19 cellular contexts compared by ENCODE assay signal in the genomic region with DNA sequence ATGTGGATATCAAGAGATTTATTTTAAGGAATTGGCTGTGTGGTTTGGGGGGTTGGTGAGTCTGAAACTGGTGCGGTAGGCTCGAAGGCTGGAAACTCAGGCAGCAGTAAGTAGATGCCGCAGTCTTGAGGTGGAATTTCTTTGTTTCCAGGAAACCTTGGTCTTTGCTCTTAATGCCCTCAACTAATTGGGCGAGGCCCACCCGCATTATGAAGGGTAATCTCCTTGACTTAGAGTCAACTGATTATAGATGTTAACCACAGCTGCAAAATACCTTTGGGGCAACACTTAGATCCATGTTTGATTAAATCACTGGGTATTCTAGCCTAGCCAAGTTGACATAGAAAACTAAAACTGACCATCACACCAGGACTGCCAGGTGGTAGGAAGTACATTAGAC.
DNase-seq lines count a peak whose midpoint lies in the region; ATAC-seq and FAIRE-seq lines count a peak whose summit lies in the region.
"Had no signal": no experiment of that assay in that cellular context is flagged by ENCODE, and none has a peak within 500 bp of the region (broad histone marks: within the 10 kb centered on the region; RNA-seq: fewer than 3 reads in every experiment).

No MANE protein-coding gene starts in this region.

- H3K36me3 Mint-ChIP-seq in stimulated activated memory B cell treated with anti-CD40 and anti-IgM and Interleukin-4, amounts not matched to agents 10 μg/mL and 1 μg/mL and 100 μg/mL, for 72 hours: peaks cover 78% of the 10 kb centered on the region
- H3K36me3 Mint-ChIP-seq: CD14-positive monocyte had no signal

- peak overlapping the region; percentile 36 for H3K27ac Mint-ChIP-seq in stimulated activated memory B cell treated with anti-CD40 and anti-IgM and Interleukin-4, amounts not matched to agents 10 μg/mL and 1 μg/mL and 100 μg/mL, for 72 hours
- H3K27ac Mint-ChIP-seq: CD14-positive monocyte; CD4-positive, alpha-beta T cell; CD8-positive, alpha-beta memory T cell; GM23338 had no signal

- no peak overlapping the region for H3K4me3 Mint-ChIP-seq in stimulated activated memory B cell treated with anti-CD40 and anti-IgM and Interleukin-4, amounts not matched to agents 10 μg/mL and 1 μg/mL and 100 μg/mL, for 72 hours
- H3K4me3 Mint-ChIP-seq: CD14-positive monocyte; CD4-positive, alpha-beta T cell; CD8-positive, alpha-beta memory T cell; GM23338 had no signal

- no peaks in the 10 kb centered on the region for H3K27me3 Mint-ChIP-seq in stimulated activated memory B cell treated with anti-CD40 and anti-IgM and Interleukin-4, amounts not matched to agents 10 μg/mL and 1 μg/mL and 100 μg/mL, for 72 hours
- H3K27me3 Mint-ChIP-seq: CD8-positive, alpha-beta memory T cell had no signal

- peak; percentile 3 for DNase-seq in activated CD4-positive, CD25-positive, alpha-beta regulatory T cell treated with anti-CD3 and anti-CD28 coated beads, Interleukin-2, amount 50 U/mL, for 72 hours
- DNase-seq in activated CD4-positive, CD25-positive, alpha-beta regulatory T cell (lab: John Stamatoyannopoulos, UW): no peak
- DNase-seq in HTR-8/SVneo (ENCODE audit: insufficient read length, low spot score): no peak
- DNase-seq in AML-193 (lab: John Stamatoyannopoulos, UW): no peak
- DNase-seq: BE2C; CD4-positive, alpha-beta T cell; CD8-positive, alpha-beta memory T cell; DMS 273 treated with DMSO at 0.1 percent for 48 hours; DMS79; EL; GDM1 had no signal

- no peaks in the 10 kb centered on the region for H3K9me3 Mint-ChIP-seq in stimulated activated memory B cell treated with anti-CD40 and anti-IgM and Interleukin-4, amounts not matched to agents 10 μg/mL and 1 μg/mL and 100 μg/mL, for 72 hours
- H3K9me3 Mint-ChIP-seq: CD4-positive, alpha-beta T cell; CD8-positive, alpha-beta memory T cell; GM23338 had no signal

- H3K4me1 Mint-ChIP-seq in stimulated activated memory B cell treated with anti-CD40 and anti-IgM and Interleukin-4, amounts not matched to agents 10 μg/mL and 1 μg/mL and 100 μg/mL, for 72 hours: peaks cover 43% of the 10 kb centered on the region
- H3K4me1 Mint-ChIP-seq: GM23338 had no signal

- FAIRE-seq in HTR-8/SVneo (lab: Jason Lieb, UNC): peak; percentile 13
- FAIRE-seq: A204.1, D721Med, GM12878, GM18507 had no signal

- ATAC-seq in stimulated activated memory B cell treated with anti-CD40 and anti-IgM and Interleukin-4, amounts not matched to agents 10 μg/mL and 1 μg/mL and 100 μg/mL, for 72 hours: no peak
- ATAC-seq in HG03342 (IDR thresholded peaks at IDR 0.05; ENCODE audit: unreplicated experiment): no peak
- ATAC-seq: GM12878, GM23338 had no signal
